3 cellular contexts compared by ENCODE assay signal in the genomic region with DNA sequence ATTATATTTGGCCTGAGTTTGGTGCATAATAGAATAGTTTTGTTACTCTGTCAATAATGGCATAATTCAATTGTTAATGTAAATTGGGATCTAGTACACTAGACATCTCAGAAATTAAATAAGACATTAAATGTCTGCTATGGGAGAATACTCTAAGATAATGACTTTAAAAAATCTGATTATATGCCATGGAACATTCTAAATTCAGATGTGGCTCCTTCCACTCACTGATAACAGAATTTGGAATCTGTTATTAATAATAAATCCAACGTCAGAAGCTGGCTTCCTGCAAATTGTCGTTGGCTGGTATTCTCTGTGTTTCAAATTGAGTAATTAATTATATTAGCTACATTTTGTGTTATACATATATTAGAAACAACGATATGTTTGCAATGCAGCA.
"Had no signal": no experiment of that assay in that cellular context is flagged by ENCODE, and none has a peak within 500 bp of the region (broad histone marks: within the 10 kb centered on the region; RNA-seq: fewer than 3 reads in every experiment).

No MANE protein-coding gene starts in this region.

- H3K4me3 ChIP-seq: GM12878 had no signal

- ATAC-seq: GM12878 had no signal

- DNase-seq: GDM1, GF-D8 had no signal
